ENCODE assay signal across 1 cellular context in the genomic region with DNA sequence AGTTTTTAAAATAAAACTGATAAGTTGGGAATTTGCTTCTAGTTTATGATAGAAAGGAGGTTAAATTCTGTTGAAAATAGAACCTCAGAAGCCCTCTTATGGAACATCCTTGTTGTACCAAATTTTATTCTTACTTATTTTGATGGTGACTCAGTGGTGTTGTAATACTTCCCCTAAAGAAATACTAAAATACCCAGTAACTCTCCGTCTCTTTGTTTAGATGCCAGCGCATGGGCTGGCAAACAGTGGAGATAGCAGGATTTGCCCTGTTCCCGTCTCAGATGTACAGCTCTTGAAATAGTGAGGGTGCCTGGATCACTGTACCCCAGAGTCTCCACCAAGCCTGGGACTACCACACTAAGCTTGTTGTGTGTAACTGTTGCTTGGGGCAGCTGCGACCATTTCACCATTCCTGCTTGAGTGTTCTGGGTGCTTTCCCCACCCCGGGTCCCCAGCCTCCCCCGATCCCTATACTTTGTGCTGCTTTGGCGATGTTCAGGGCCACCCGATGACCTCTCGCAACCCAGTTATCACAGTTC.
TF ChIP-seq lines count a peak whose summit lies in the region.

No MANE protein-coding gene starts in this region.

TF ChIP-seq in H1, 55 proteins besides CTCF, POLR2A, EP300 and RAD21:
- TF ChIP-seq SP1 (IDR thresholded peaks at IDR 0.05; ENCODE audit: low read depth, low read length), result no peak
- TF ChIP-seq CREB1 (IDR thresholded peaks at IDR 0.05), result no peak
